ENCODE assay signal across 22 cellular contexts in the genomic region with DNA sequence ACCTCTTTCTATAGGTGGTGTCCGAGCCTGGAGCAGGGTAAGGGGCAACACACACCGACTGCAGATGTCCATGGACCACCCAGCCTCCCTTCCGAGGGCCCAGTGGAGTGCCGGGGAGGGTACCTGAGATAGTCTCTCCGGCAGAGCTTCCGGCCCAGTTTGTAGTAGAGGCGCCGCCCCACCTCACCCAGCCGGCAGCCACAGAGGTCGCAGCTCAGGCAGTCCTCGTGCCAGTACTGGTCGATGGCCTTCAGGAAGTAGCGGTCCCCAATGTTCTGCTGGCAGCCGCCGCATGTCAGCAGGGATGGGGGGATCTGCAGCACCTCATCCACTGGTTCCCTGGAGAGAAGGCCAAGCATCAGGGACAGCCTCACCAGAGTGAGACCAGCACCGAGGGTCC. TPM values are rescaled to one million over a fixed set of nuclear protein-coding genes. Genes with fewer than 3 reads are reported as not detected.
"Had no signal": no experiment of that assay in that cellular context is flagged by ENCODE, and none has a peak within 500 bp of the region (broad histone marks: within the 10 kb centered on the region; RNA-seq: fewer than 3 reads in every experiment).

No MANE protein-coding gene starts in this region.

- H3K9ac ChIP-seq: SK-N-SH had no signal

- H3K4me3 Mint-ChIP-seq: activated CD8-positive, alpha-beta T cell treated with anti-CD3 and anti-CD28 coated beads for 36 hours; activated naive CD8-positive, alpha-beta T cell treated with anti-CD3 and anti-CD28 coated beads, Interleukin-2, amount 10 ng/mL, durations not matched to agents 7 days and 5 days had no signal

- ATAC-seq: activated CD4-positive, CD25-positive, alpha-beta regulatory T cell treated with anti-CD3 and anti-CD28 coated beads, Interleukin-2, amount 50 U/mL, for 24 hours; activated CD8-positive, alpha-beta T cell treated with anti-CD3 and anti-CD28 coated beads for 36 hours had no signal

- H3K9me3 Mint-ChIP-seq: activated CD8-positive, alpha-beta T cell treated with anti-CD3 and anti-CD28 coated beads for 36 hours; activated naive CD8-positive, alpha-beta T cell treated with anti-CD3 and anti-CD28 coated beads, Interleukin-2, amount 10 ng/mL, durations not matched to agents 7 days and 5 days had no signal

- H3K9me3 ChIP-seq: adrenal gland, SJCRH30, SK-N-SH had no signal

- H3K36me3 ChIP-seq: adrenal gland, SJCRH30 had no signal

- DNase-seq: activated CD4-positive, alpha-beta T cell treated with anti-CD3 and anti-CD28 coated beads for 4 hours; activated CD8-positive, alpha-beta memory T cell treated with anti-CD3 and anti-CD28 coated beads, Interleukin-2, amount 50 U/mL, for 48 hours; activated CD8-positive, alpha-beta T cell treated with anti-CD3 and anti-CD28 coated beads for 36 hours; activated naive CD4-positive, alpha-beta T cell treated with anti-CD3 and anti-CD28 coated beads, Interleukin-2, amount 50 U/mL, for 16 hours; activated naive CD8-positive, alpha-beta T cell treated with anti-CD3 and anti-CD28 coated beads, Interleukin-2, amount 10 ng/mL, durations not matched to agents 7 days and 5 days; activated T-cell treated with anti-CD3 and anti-CD28 coated beads, Interleukin-2, amount 50 U/mL, for 1 hour; adrenal gland; anterior cingulate cortex; NCI-H1092; NCI-H1417; NCI-H1930; NCI-H2171; NCI-H2227 treated with DMSO at 0.1 percent for 48 hours; NCI-H526; NCI-H774; Right ventricle myocardium superior; RPMI8226; SJCRH30; SK-N-SH; T-helper 1 cell had no signal

- H3K36me3 Mint-ChIP-seq: activated naive CD8-positive, alpha-beta T cell treated with anti-CD3 and anti-CD28 coated beads, Interleukin-2, amount 10 ng/mL, durations not matched to agents 7 days and 5 days had no signal

- H3K27ac Mint-ChIP-seq: activated CD8-positive, alpha-beta T cell treated with anti-CD3 and anti-CD28 coated beads for 36 hours; activated naive CD8-positive, alpha-beta T cell treated with anti-CD3 and anti-CD28 coated beads, Interleukin-2, amount 10 ng/mL, durations not matched to agents 7 days and 5 days had no signal

- H3K4me3 ChIP-seq: adrenal gland, SJCRH30 had no signal

- H3K27ac ChIP-seq: adrenal gland, SJCRH30 had no signal

RNA-seq across cellular contexts. Expression of a gene that starts 27.4 kb away (rescaled TPM):
- total RNA-seq: activated CD8-positive, alpha-beta T cell treated with anti-CD3 and anti-CD28 coated beads for 36 hours; T-helper 2 cell treated with Interferon-gamma antibody and Interleukin-4, amounts not matched to agents 100 ng/mL and 5 ng/mL, for 36 hours had no signal
